In the genomic region with DNA sequence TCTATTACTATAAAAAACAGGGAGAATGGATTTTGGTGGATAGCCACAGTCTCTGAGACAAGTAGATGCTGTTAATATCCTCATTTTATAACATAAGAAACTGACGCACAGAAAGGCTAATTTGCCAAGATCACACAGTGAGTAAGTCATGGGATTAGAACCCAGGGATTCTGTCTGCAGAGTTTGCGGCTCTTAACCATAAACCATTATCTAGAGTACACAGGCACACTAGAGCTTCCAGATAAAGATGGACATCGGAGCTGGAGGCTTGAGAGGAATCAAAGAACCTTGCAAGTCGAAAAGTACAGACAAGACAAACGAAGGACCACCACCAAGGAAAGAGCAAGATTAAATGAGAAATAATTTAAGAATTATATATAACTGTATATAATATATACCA, we compare ENCODE assay signal across 1 cellular context.
TF ChIP-seq lines count a peak whose summit lies in the region.

No MANE protein-coding gene starts in this region.

TF ChIP-seq in SK-N-SH, 30 proteins besides CTCF, POLR2A, EP300 and RAD21:
- TF ChIP-seq, protein P1, sequence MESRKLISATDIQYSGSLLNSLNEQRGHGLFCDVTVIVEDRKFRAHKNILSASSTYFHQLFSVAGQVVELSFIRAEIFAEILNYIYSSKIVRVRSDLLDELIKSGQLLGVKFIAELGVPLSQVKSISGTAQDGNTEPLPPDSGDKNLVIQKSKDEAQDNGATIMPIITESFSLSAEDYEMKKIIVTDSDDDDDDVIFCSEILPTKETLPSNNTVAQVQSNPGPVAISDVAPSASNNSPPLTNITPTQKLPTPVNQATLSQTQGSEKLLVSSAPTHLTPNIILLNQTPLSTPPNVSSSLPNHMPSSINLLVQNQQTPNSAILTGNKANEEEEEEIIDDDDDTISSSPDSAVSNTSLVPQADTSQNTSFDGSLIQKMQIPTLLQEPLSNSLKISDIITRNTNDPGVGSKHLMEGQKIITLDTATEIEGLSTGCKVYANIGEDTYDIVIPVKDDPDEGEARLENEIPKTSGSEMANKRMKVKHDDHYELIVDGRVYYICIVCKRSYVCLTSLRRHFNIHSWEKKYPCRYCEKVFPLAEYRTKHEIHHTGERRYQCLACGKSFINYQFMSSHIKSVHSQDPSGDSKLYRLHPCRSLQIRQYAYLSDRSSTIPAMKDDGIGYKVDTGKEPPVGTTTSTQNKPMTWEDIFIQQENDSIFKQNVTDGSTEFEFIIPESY (IDR thresholded peaks at IDR 0.05; ENCODE audit: borderline replicate concordance, low read depth), result no peak
- TF ChIP-seq FOSL2 (IDR thresholded peaks at IDR 0.05; ENCODE audit: borderline replicate concordance, low read depth) (no peak), JUND (IDR thresholded peaks at IDR 0.05) (no peak), TCF12 (IDR thresholded peaks at IDR 0.05) (no peak), FOXJ3 (CRISPR knock-in tag; IDR thresholded peaks at IDR 0.05) (no peak), GATA2 (CRISPR knock-in tag; IDR thresholded peaks at IDR 0.05) (no peak), GABPA (IDR thresholded peaks at IDR 0.05; ENCODE audit: low read depth) (no peak), RFX5 (IDR thresholded peaks at IDR 0.05; ENCODE audit: low read length) (no peak)
- TF ChIP-seq, protein P2, sequence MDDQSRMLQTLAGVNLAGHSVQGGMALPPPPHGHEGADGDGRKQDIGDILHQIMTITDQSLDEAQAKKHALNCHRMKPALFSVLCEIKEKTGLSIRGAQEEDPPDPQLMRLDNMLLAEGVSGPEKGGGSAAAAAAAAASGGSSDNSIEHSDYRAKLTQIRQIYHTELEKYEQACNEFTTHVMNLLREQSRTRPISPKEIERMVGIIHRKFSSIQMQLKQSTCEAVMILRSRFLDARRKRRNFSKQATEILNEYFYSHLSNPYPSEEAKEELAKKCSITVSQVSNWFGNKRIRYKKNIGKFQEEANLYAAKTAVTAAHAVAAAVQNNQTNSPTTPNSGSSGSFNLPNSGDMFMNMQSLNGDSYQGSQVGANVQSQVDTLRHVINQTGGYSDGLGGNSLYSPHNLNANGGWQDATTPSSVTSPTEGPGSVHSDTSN (IDR thresholded peaks at IDR 0.05), result no peak
- TF ChIP-seq, protein P3, sequence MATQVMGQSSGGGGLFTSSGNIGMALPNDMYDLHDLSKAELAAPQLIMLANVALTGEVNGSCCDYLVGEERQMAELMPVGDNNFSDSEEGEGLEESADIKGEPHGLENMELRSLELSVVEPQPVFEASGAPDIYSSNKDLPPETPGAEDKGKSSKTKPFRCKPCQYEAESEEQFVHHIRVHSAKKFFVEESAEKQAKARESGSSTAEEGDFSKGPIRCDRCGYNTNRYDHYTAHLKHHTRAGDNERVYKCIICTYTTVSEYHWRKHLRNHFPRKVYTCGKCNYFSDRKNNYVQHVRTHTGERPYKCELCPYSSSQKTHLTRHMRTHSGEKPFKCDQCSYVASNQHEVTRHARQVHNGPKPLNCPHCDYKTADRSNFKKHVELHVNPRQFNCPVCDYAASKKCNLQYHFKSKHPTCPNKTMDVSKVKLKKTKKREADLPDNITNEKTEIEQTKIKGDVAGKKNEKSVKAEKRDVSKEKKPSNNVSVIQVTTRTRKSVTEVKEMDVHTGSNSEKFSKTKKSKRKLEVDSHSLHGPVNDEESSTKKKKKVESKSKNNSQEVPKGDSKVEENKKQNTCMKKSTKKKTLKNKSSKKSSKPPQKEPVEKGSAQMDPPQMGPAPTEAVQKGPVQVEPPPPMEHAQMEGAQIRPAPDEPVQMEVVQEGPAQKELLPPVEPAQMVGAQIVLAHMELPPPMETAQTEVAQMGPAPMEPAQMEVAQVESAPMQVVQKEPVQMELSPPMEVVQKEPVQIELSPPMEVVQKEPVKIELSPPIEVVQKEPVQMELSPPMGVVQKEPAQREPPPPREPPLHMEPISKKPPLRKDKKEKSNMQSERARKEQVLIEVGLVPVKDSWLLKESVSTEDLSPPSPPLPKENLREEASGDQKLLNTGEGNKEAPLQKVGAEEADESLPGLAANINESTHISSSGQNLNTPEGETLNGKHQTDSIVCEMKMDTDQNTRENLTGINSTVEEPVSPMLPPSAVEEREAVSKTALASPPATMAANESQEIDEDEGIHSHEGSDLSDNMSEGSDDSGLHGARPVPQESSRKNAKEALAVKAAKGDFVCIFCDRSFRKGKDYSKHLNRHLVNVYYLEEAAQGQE (IDR thresholded peaks at IDR 0.05; ENCODE audit: low read depth, low read length), result no peak
- TF ChIP-seq, protein P4, sequence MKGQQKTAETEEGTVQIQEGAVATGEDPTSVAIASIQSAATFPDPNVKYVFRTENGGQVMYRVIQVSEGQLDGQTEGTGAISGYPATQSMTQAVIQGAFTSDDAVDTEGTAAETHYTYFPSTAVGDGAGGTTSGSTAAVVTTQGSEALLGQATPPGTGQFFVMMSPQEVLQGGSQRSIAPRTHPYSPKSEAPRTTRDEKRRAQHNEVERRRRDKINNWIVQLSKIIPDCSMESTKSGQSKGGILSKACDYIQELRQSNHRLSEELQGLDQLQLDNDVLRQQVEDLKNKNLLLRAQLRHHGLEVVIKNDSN (IDR thresholded peaks at IDR 0.05; ENCODE audit: borderline replicate concordance, low read depth), result no peak
